Comparison of ENCODE assay signal across 23 cellular contexts in genomic region chr4:183698909-183699308, GRCh38. TPM values are rescaled to one million over a fixed set of nuclear protein-coding genes. Genes with fewer than 3 reads are reported as not detected.
DNase-seq lines count a peak whose midpoint lies in the region; ATAC-seq, FAIRE-seq and TF ChIP-seq lines count a peak whose summit lies in the region.
"Had no signal": no experiment of that assay in that cellular context is flagged by ENCODE, and none has a peak within 500 bp of the region (broad histone marks: within the 10 kb centered on the region; RNA-seq: fewer than 3 reads in every experiment).

No MANE protein-coding gene starts in this region.

- intact Hi-C loops in HepG2 (cut with micrococcal nuclease; ENCODE audit: unreplicated experiment) (no loop called here), heart left ventricle (cut with DNase I) (no loop called here)

- in situ Hi-C loops in HepG2 (cut with HindIII; ENCODE audit: extremely low pct_ligation_motif_present, low pct_unique_long_range_greater_than_20kb) = no loop called here

- H3K4me3 Mint-ChIP-seq in activated T-helper 17 cell treated with anti-CD3 and anti-CD28 coated beads, Interleukin-2, amount 50 U/mL, for 72 hours = no peak overlapping the region
- H3K4me3 Mint-ChIP-seq in stimulated activated effector memory CD8-positive, alpha-beta T cell treated with anti-CD3 and anti-CD28 coated beads, Interleukin-12 subunit alpha, Interleukin-12 subunit beta, amount 100 ng/mL, for 72 hours = no peak overlapping the region
- H3K4me3 Mint-ChIP-seq: B cell; CD4-positive, alpha-beta T cell; CD8-positive, alpha-beta memory T cell; GM23338; H9; HFFc6 had no signal

- BruUV-seq in HepG2 (replicated peaks; lab: Mats Ljungman, UMichigan) = no TSS peak

- FAIRE-seq in HepG2 (lab: Jason Lieb, UNC) = no peak
- FAIRE-seq: D721Med, GM12878, GM19239 had no signal

- no peaks in the 10 kb centered on the region for H3K9me3 Mint-ChIP-seq in activated T-helper 17 cell treated with anti-CD3 and anti-CD28 coated beads, Interleukin-2, amount 50 U/mL, for 72 hours
- H3K9me3 Mint-ChIP-seq in stimulated activated effector memory CD8-positive, alpha-beta T cell treated with anti-CD3 and anti-CD28 coated beads, Interleukin-12 subunit alpha, Interleukin-12 subunit beta, amount 100 ng/mL, for 72 hours = no peaks in the 10 kb centered on the region
- H3K9me3 Mint-ChIP-seq: CD4-positive, alpha-beta T cell; CD8-positive, alpha-beta memory T cell; GM23338; H9; HFFc6 had no signal

- H3K27ac Mint-ChIP-seq in activated T-helper 17 cell treated with anti-CD3 and anti-CD28 coated beads, Interleukin-2, amount 50 U/mL, for 72 hours = peak overlapping the region; percentile 10
- peak overlapping the region; percentile 18 for H3K27ac Mint-ChIP-seq in stimulated activated effector memory CD8-positive, alpha-beta T cell treated with anti-CD3 and anti-CD28 coated beads, Interleukin-12 subunit alpha, Interleukin-12 subunit beta, amount 100 ng/mL, for 72 hours
- H3K27ac Mint-ChIP-seq: B cell; CD4-positive, alpha-beta T cell; GM23338; H9; HFFc6 had no signal

- DNase-seq in HepG2 (ENCODE audit: low spot score) = no peak
- no peak for DNase-seq in stimulated activated effector memory CD8-positive, alpha-beta T cell treated with anti-CD3 and anti-CD28 coated beads, Interleukin-12 subunit alpha, Interleukin-12 subunit beta, amount 100 ng/mL, for 72 hours (ENCODE audit: low spot score in 2 of 2)
- no peak for DNase-seq in heart left ventricle
- no peak for DNase-seq in substantia nigra (lab: John Stamatoyannopoulos, UW)
- DNase-seq: CD4-positive, alpha-beta T cell; CD8-positive, alpha-beta memory T cell; DMS 273 treated with DMSO at 0.1 percent for 48 hours; DMS79; EL; GDM1; H9; HFFc6 had no signal

- no peak overlapping the region for H3K27ac ChIP-seq in HEK293 (ENCODE audit: extremely low read depth, low read depth, low read length)
- no peak overlapping the region for H3K27ac ChIP-seq in HepG2 (ENCODE audit: extremely low read length, insufficient read depth, low read length)
- no peak overlapping the region for H3K27ac ChIP-seq in heart left ventricle
- H3K27ac ChIP-seq in substantia nigra (ENCODE audit: low read depth, low read length, poor library complexity, severe bottlenecking) = no peak overlapping the region
- H3K27ac ChIP-seq: BLaER1, C4-2B had no signal

- POLR2A ChIA-PET in HEK293 (lab: Yijun Ruan, JAX) = no interaction called here
- POLR2A ChIA-PET in HepG2 (lab: Yijun Ruan, JAX) = no interaction called here

- H2AFZ ChIP-seq in HepG2 (ENCODE audit: low read length) = no peak overlapping the region
- H2AFZ ChIP-seq: GM23338 had no signal

- H3K4me1 ChIP-seq in HEK293 (ENCODE audit: control insufficient read depth, insufficient read depth, low read length) (no peaks in the 10 kb centered on the region), HepG2 (ENCODE audit: insufficient read depth, low read length) (peaks cover 8% of the 10 kb centered on the region; the same call in 1 of the 2 replicates), heart left ventricle (no peaks in the 10 kb centered on the region)
- H3K4me1 ChIP-seq: BLaER1 had no signal

- no peak for TF ChIP-seq EP300 in HepG2 (IDR thresholded peaks at IDR 0.05; ENCODE audit: low read depth in 2 of 2, low read length in 2 of 2)
- no peak for TF ChIP-seq EP300 in HepG2 (CRISPR knock-in tag; IDR thresholded peaks at IDR 0.05; ENCODE audit: borderline replicate concordance)

- no peak overlapping the region for H3K4me2 ChIP-seq in HepG2 (ENCODE audit: low read depth, low read length)
- H3K4me2 ChIP-seq: BLaER1, GM23338 had no signal

- H3K9ac ChIP-seq in HepG2 (ENCODE audit: insufficient read depth, low read depth, low read length) = no peak overlapping the region
- H3K9ac ChIP-seq: BLaER1 had no signal

- peaks cover 4% of the 10 kb centered on the region for H3K4me1 Mint-ChIP-seq in activated T-helper 17 cell treated with anti-CD3 and anti-CD28 coated beads, Interleukin-2, amount 50 U/mL, for 72 hours
- no peaks in the 10 kb centered on the region for H3K4me1 Mint-ChIP-seq in stimulated activated effector memory CD8-positive, alpha-beta T cell treated with anti-CD3 and anti-CD28 coated beads, Interleukin-12 subunit alpha, Interleukin-12 subunit beta, amount 100 ng/mL, for 72 hours
- H3K4me1 Mint-ChIP-seq: B cell, GM23338, H9 had no signal

- H3K79me2 ChIP-seq in HepG2 (ENCODE audit: insufficient read depth, low read length) = no peaks in the 10 kb centered on the region

- no peaks in the 10 kb centered on the region for H3K27me3 Mint-ChIP-seq in activated T-helper 17 cell treated with anti-CD3 and anti-CD28 coated beads, Interleukin-2, amount 50 U/mL, for 72 hours
- H3K27me3 Mint-ChIP-seq: B cell; CD4-positive, alpha-beta T cell had no signal

- H4K20me1 ChIP-seq in HepG2 (ENCODE audit: insufficient read depth, low read length) = no peaks in the 10 kb centered on the region
- H4K20me1 ChIP-seq: BLaER1 had no signal

- H3K9me3 ChIP-seq in HEK293 (ENCODE audit: control insufficient read depth, insufficient read depth, low read depth, low read length) (no peaks in the 10 kb centered on the region), HepG2 (ENCODE audit: low read length) (no peaks in the 10 kb centered on the region), heart left ventricle (peaks cover 0 to 6% (median 0%) of the 10 kb centered on the region in 12 donors)
- H3K9me3 ChIP-seq: BLaER1 had no signal

- no peaks in the 10 kb centered on the region for H3K27me3 ChIP-seq in HepG2 (ENCODE audit: control insufficient read depth in 1 of 2, insufficient read depth in 2 of 2, low read length in 2 of 2)
- H3K27me3 ChIP-seq in heart left ventricle = no peaks in the 10 kb centered on the region
- H3K27me3 ChIP-seq: BLaER1 had no signal

- no peak for ATAC-seq in activated T-helper 17 cell treated with anti-CD3 and anti-CD28 coated beads, Interleukin-2, amount 50 U/mL, for 72 hours (replicated peaks)
- peak; percentile 41; the same call in 1 of the 3 replicates for ATAC-seq in HepG2
- ATAC-seq in stimulated activated effector memory CD8-positive, alpha-beta T cell treated with anti-CD3 and anti-CD28 coated beads, Interleukin-12 subunit alpha, Interleukin-12 subunit beta, amount 100 ng/mL, for 72 hours = no peak
- no peak for ATAC-seq in heart left ventricle
- ATAC-seq in GM21360 (IDR thresholded peaks at IDR 0.05; ENCODE audit: unreplicated experiment) = no peak
- ATAC-seq: GM12878, GM23338, HCT116 had no signal

- TF ChIP-seq CTCF in HEK293 (tag by site-specific recombination; IDR thresholded peaks at IDR 0.05) = no peak
- no peak for TF ChIP-seq CTCF in HepG2 (CRISPR knock-in tag; IDR thresholded peaks at IDR 0.05)
- TF ChIP-seq CTCF in heart left ventricle (IDR thresholded peaks at IDR 0.05) = no peak

- H3K36me3 Mint-ChIP-seq in activated T-helper 17 cell treated with anti-CD3 and anti-CD28 coated beads, Interleukin-2, amount 50 U/mL, for 72 hours (ENCODE audit: low read depth) = peaks cover 97% of the 10 kb centered on the region
- H3K36me3 Mint-ChIP-seq in stimulated activated effector memory CD8-positive, alpha-beta T cell treated with anti-CD3 and anti-CD28 coated beads, Interleukin-12 subunit alpha, Interleukin-12 subunit beta, amount 100 ng/mL, for 72 hours = peaks cover 100% of the 10 kb centered on the region

- TF ChIP-seq POLR2A in HepG2 (IDR thresholded peaks at IDR 0.05; ENCODE audit: insufficient read depth in 1 of 2, low read depth in 2 of 2, low read length in 2 of 2) = no peak
- TF ChIP-seq POLR2A in heart left ventricle (IDR thresholded peaks at IDR 0.05) = no peak

- TF ChIP-seq RAD21 in HepG2 (CRISPR knock-in tag; IDR thresholded peaks at IDR 0.05) = no peak

- CTCF ChIA-PET in HEK293 (lab: Yijun Ruan, JAX) (interaction anchor here (0.7 kb wide), 1 partner anchor 142 kb away, joined by 3 read pairs; no protein-coding TSS in a partner anchor), HepG2 (lab: Yijun Ruan, JAX; ENCODE audit: low intra/inter-chr PET ratio, low total read pairs) (no interaction called here)

- H3K36me3 ChIP-seq in HEK293 (ENCODE audit: control insufficient read depth in 2 of 2, insufficient read depth in 1 of 2, low read length in 2 of 2) = peaks cover 37 to 89% of the 10 kb centered on the region in 2 experiments
- peaks cover 10 to 62% of the 10 kb centered on the region in 2 experiments; a peak in 4 of 5 replicates for H3K36me3 ChIP-seq in HepG2 (replicated peaks in 1 of 2; ENCODE audit: control insufficient read depth in 1 of 2, insufficient read depth in 2 of 2, low read length in 2 of 2)
- peaks cover 0 to 100% (median 99%) of the 10 kb centered on the region in 9 donors for H3K36me3 ChIP-seq in heart left ventricle

- no peak overlapping the region for H3K4me3 ChIP-seq in HEK293 (ENCODE audit: low read depth, low read length)
- H3K4me3 ChIP-seq in HepG2 (replicated peaks in 1 of 3; ENCODE audit: insufficient read depth in 1 of 3, low read depth in 2 of 3, low read length in 3 of 3) = no peak overlapping the region
- no peak overlapping the region for H3K4me3 ChIP-seq in heart left ventricle
- H3K4me3 ChIP-seq: BLaER1, GM12878, GM23338 had no signal

RNA-seq across cellular contexts. Expression of gene TRAPPC11, which starts 39.8 kb away (rescaled TPM):
- total RNA-seq in activated T-helper 17 cell treated with anti-CD3 and anti-CD28 coated beads, Interleukin-2, amount 50 U/mL, for 72 hours = 10 to 100 TPM; 22.0 to 25.6 TPM
- total RNA-seq in HepG2 (2016; rRNA removed; fragmentation: Illumina TruSeq; extraction: Trizol) (18.0 and 22.7 TPM in 2 replicates), heart left ventricle (10 to 100 TPM; 16.3 to 28.5 (median 22.0) TPM)
- total RNA-seq in HepG2 (2016; cell fraction: cytosol; rRNA removed; fragmentation: Illumina TruSeq; extraction: Trizol; ENCODE audit: low read depth) = 3.8 and 6.1 TPM in 2 replicates
- total RNA-seq in HepG2 (2016; cell fraction: insoluble cytoplasmic fraction; rRNA removed; fragmentation: Illumina TruSeq; extraction: Trizol) = 17.6 and 29.0 TPM in 2 replicates
- total RNA-seq in HepG2 (2016; cell fraction: membrane; rRNA removed; fragmentation: Illumina TruSeq; extraction: Trizol) = 7.8 and 10.7 TPM in 2 replicates
- 19.8 and 22.3 TPM in 2 replicates for total RNA-seq in HepG2 (2016; cell fraction: nucleus; rRNA removed; fragmentation: Illumina TruSeq; extraction: Trizol)
- polyA plus RNA-seq in HepG2 (2011; rRNA removed) (17.3 and 23.2 TPM in 2 replicates), heart left ventricle (10 to 100 TPM; 10.4 to 11.7 TPM)
- 11.2 and 15.3 TPM in 2 replicates for polyA plus RNA-seq in HepG2 (2011; cell fraction: cytosol; rRNA removed)
- 17.7 and 20.7 TPM in 2 replicates for polyA plus RNA-seq in HepG2 (2011; cell fraction: nucleus; rRNA removed)
- polyA plus RNA-seq in HepG2 (2012) = 12.2 and 12.9 TPM in 2 replicates
- polyA plus RNA-seq in HepG2 (2016; cell fraction: cytosol; fragmentation: Illumina TruSeq; extraction: Trizol; ENCODE audit: low read depth) = 0.76 and 0.78 TPM in 2 replicates
- polyA plus RNA-seq in HepG2 (2016; cell fraction: insoluble cytoplasmic fraction; fragmentation: Illumina TruSeq; extraction: Trizol; ENCODE audit: low read depth) = 15.3 and 17.2 TPM in 2 replicates
- 3.5 and 3.6 TPM in 2 replicates for polyA plus RNA-seq in HepG2 (2016; cell fraction: membrane; fragmentation: Illumina TruSeq; extraction: Trizol; ENCODE audit: low read depth)
- 25.2 and 28.1 TPM in 2 replicates for polyA plus RNA-seq in HepG2 (2016; cell fraction: nucleus; fragmentation: Illumina TruSeq; extraction: Trizol; ENCODE audit: insufficient read depth, low read depth)
- 17.0 and 20.3 TPM in 2 replicates for polyA minus RNA-seq in HepG2 (2011; rRNA and poly(A)+ RNA removed; ENCODE audit: low replicate concordance)
- 15.1 and 17.7 TPM in 2 replicates for polyA minus RNA-seq in HepG2 (2011; cell fraction: cytosol; rRNA and poly(A)+ RNA removed)
- polyA minus RNA-seq in HepG2 (2011; cell fraction: nucleus; rRNA and poly(A)+ RNA removed) = 33.0 and 47.9 TPM in 2 replicates

RNA-seq across cellular contexts. Expression of gene RWDD4, which starts 39.9 kb away (rescaled TPM):
- 10 to 100 TPM in 1 of 2 donors, 1 to 10 TPM in 1; 8.8 to 16.7 TPM for total RNA-seq in activated T-helper 17 cell treated with anti-CD3 and anti-CD28 coated beads, Interleukin-2, amount 50 U/mL, for 72 hours
- total RNA-seq in HepG2 (2016; rRNA removed; fragmentation: Illumina TruSeq; extraction: Trizol) (25.4 and 28.9 TPM in 2 replicates), heart left ventricle (10 to 100 TPM; 13.2 to 20.4 (median 15.8) TPM)
- total RNA-seq in HepG2 (2016; cell fraction: cytosol; rRNA removed; fragmentation: Illumina TruSeq; extraction: Trizol; ENCODE audit: low read depth) = 30.6 and 35.1 TPM in 2 replicates
- 24.2 and 28.6 TPM in 2 replicates for total RNA-seq in HepG2 (2016; cell fraction: insoluble cytoplasmic fraction; rRNA removed; fragmentation: Illumina TruSeq; extraction: Trizol)
- 43.1 and 46.1 TPM in 2 replicates for total RNA-seq in HepG2 (2016; cell fraction: membrane; rRNA removed; fragmentation: Illumina TruSeq; extraction: Trizol)
- 11.4 and 15.6 TPM in 2 replicates for total RNA-seq in HepG2 (2016; cell fraction: nucleus; rRNA removed; fragmentation: Illumina TruSeq; extraction: Trizol)
- polyA plus RNA-seq in HepG2 (2011; rRNA removed) (6.8 and 10.2 TPM in 2 replicates), heart left ventricle (10 to 100 TPM in 1 of 2 donors, 1 to 10 TPM in 1; 8.2 to 17.8 TPM)
- polyA plus RNA-seq in HepG2 (2011; cell fraction: cytosol; rRNA removed) = 4.2 and 5.7 TPM in 2 replicates
- polyA plus RNA-seq in HepG2 (2011; cell fraction: nucleus; rRNA removed) = 2.7 and 2.9 TPM in 2 replicates
- 10.8 and 11.6 TPM in 2 replicates for polyA plus RNA-seq in HepG2 (2012)
- polyA plus RNA-seq in HepG2 (2016; cell fraction: cytosol; fragmentation: Illumina TruSeq; extraction: Trizol; ENCODE audit: low read depth) = 53.3 and 61.6 TPM in 2 replicates
- 34.9 and 38.2 TPM in 2 replicates for polyA plus RNA-seq in HepG2 (2016; cell fraction: insoluble cytoplasmic fraction; fragmentation: Illumina TruSeq; extraction: Trizol; ENCODE audit: low read depth)
- 47.9 and 57.2 TPM in 2 replicates for polyA plus RNA-seq in HepG2 (2016; cell fraction: membrane; fragmentation: Illumina TruSeq; extraction: Trizol; ENCODE audit: low read depth)
- polyA plus RNA-seq in HepG2 (2016; cell fraction: nucleus; fragmentation: Illumina TruSeq; extraction: Trizol; ENCODE audit: insufficient read depth, low read depth) = 22.5 and 24.5 TPM in 2 replicates
- polyA minus RNA-seq in HepG2 (2011; rRNA and poly(A)+ RNA removed; ENCODE audit: low replicate concordance) = 1.4 and 3.0 TPM in 2 replicates
- polyA minus RNA-seq in HepG2 (2011; cell fraction: cytosol; rRNA and poly(A)+ RNA removed) = 3.8 and 5.0 TPM in 2 replicates
- polyA minus RNA-seq in HepG2 (2011; cell fraction: nucleus; rRNA and poly(A)+ RNA removed) = 7.5 and 12.9 TPM in 2 replicates
